ENCODE assay signal across 35 cellular contexts in genomic region chrX:130810561-130810960, GRCh38.
"Had no signal": no experiment of that assay in that cellular context is flagged by ENCODE, and none has a peak within 500 bp of the region (broad histone marks: within the 10 kb centered on the region; RNA-seq: fewer than 3 reads in every experiment).

No MANE protein-coding gene starts in this region.

- H3K27me3 Mint-ChIP-seq: activated B cell treated with CpG ODN at 0.5 μM for 24 hours; activated CD4-positive, alpha-beta memory T cell treated with anti-CD3 and anti-CD28 coated beads, Interleukin-2, amount 10 ng/mL, durations not matched to agents 7 days and 5 days; activated CD4-positive, alpha-beta T cell treated with anti-CD3 and anti-CD28 coated beads, Interleukin-2, amount 10 ng/mL, durations not matched to agents 7 days and 5 days; activated CD8-positive, alpha-beta memory T cell treated with anti-CD3 and anti-CD28 coated beads, Interleukin-2, amount 10 ng/mL, durations not matched to agents 7 days and 5 days; activated naive CD4-positive, alpha-beta T cell treated with anti-CD3 and anti-CD28 coated beads, Interleukin-2, amount 10 ng/mL, durations not matched to agents 7 days and 5 days; activated naive CD4-positive, alpha-beta T cell treated with anti-CD3 and anti-CD28 coated beads, Interleukin-2, amount 50 U/mL, for 24 hours; activated naive CD8-positive, alpha-beta T cell; activated naive CD8-positive, alpha-beta T cell treated with anti-CD3 and anti-CD28 coated beads, Interleukin-2, amount 10 ng/mL, durations not matched to agents 7 days and 5 days; activated naive CD8-positive, alpha-beta T cell treated with anti-CD3 and anti-CD28 coated beads, Interleukin-2, amount 50 U/mL, for 24 hours had no signal

- H3K4me3 Mint-ChIP-seq: activated B cell treated with CpG ODN at 0.5 μM for 24 hours; activated CD4-positive, alpha-beta memory T cell treated with anti-CD3 and anti-CD28 coated beads, Interleukin-2, amount 10 ng/mL, durations not matched to agents 7 days and 5 days; activated CD4-positive, alpha-beta T cell treated with anti-CD3 and anti-CD28 coated beads, Interleukin-2, amount 10 ng/mL, durations not matched to agents 7 days and 5 days; activated CD8-positive, alpha-beta memory T cell treated with anti-CD3 and anti-CD28 coated beads, Interleukin-2, amount 10 ng/mL, durations not matched to agents 7 days and 5 days; activated CD8-positive, alpha-beta T cell treated with anti-CD3 and anti-CD28 coated beads, Interleukin-2, amount 10 ng/mL, durations not matched to agents 7 days and 5 days; activated naive CD4-positive, alpha-beta T cell treated with anti-CD3 and anti-CD28 coated beads, Interleukin-2, amount 10 ng/mL, durations not matched to agents 7 days and 5 days; activated naive CD4-positive, alpha-beta T cell treated with anti-CD3 and anti-CD28 coated beads, Interleukin-2, amount 50 U/mL, for 24 hours; activated naive CD8-positive, alpha-beta T cell; activated naive CD8-positive, alpha-beta T cell treated with anti-CD3 and anti-CD28 coated beads, Interleukin-2, amount 10 ng/mL, durations not matched to agents 7 days and 5 days; activated naive CD8-positive, alpha-beta T cell treated with anti-CD3 and anti-CD28 coated beads, Interleukin-2, amount 50 U/mL, for 24 hours; activated T-cell treated with anti-CD3 and anti-CD28 coated beads, Interleukin-2, amount 50 U/mL, for 24 hours; T-helper 1 cell treated with Interleukin-12 subunit alpha and Interleukin-12 subunit beta and Interleukin-4 antibody, amounts not matched to agents 30 μg/mL and 1 μg/mL, for 36 hours; T-helper 2 cell treated with Interferon-gamma antibody and Interleukin-4, amounts not matched to agents 5 μg/mL and 100 μg/mL, for 36 hours had no signal

- H3K27ac ChIP-seq: body of pancreas, brain microvascular endothelial cell, breast epithelium, VCaP had no signal

- H3K27me3 ChIP-seq: body of pancreas, brain microvascular endothelial cell had no signal

- H3K9me3 Mint-ChIP-seq: activated naive CD4-positive, alpha-beta T cell treated with anti-CD3 and anti-CD28 coated beads, Interleukin-2, amount 50 U/mL, for 24 hours; activated naive CD8-positive, alpha-beta T cell treated with anti-CD3 and anti-CD28 coated beads, Interleukin-2, amount 50 U/mL, for 24 hours; activated T-cell treated with anti-CD3 and anti-CD28 coated beads, Interleukin-2, amount 50 U/mL, for 24 hours had no signal

- H3K4me1 Mint-ChIP-seq: activated B cell treated with CpG ODN at 0.5 μM for 24 hours; activated CD4-positive, alpha-beta memory T cell treated with anti-CD3 and anti-CD28 coated beads, Interleukin-2, amount 10 ng/mL, durations not matched to agents 7 days and 5 days; activated CD4-positive, alpha-beta T cell treated with anti-CD3 and anti-CD28 coated beads, Interleukin-2, amount 10 ng/mL, durations not matched to agents 7 days and 5 days; activated naive CD8-positive, alpha-beta T cell treated with anti-CD3 and anti-CD28 coated beads, Interleukin-2, amount 50 U/mL, for 24 hours had no signal

- DNase-seq: activated B cell treated with CpG ODN at 0.5 μM for 24 hours; activated CD4-positive, alpha-beta memory T cell treated with anti-CD3 and anti-CD28 coated beads, Interleukin-2, amount 10 ng/mL, durations not matched to agents 7 days and 5 days; activated CD4-positive, alpha-beta T cell treated with anti-CD3 and anti-CD28 coated beads for 4 hours; activated CD4-positive, alpha-beta T cell treated with anti-CD3 and anti-CD28 coated beads, Interleukin-2, amount 10 ng/mL, durations not matched to agents 7 days and 5 days; activated CD4-positive, alpha-beta T cell treated with anti-CD3 and anti-CD28 coated beads, Interleukin-2, amount 50 U/mL, for 48 hours; activated CD4-positive, CD25-positive, alpha-beta regulatory T cell treated with anti-CD3 and anti-CD28 coated beads, Interleukin-2, amount 50 U/mL, for 72 hours; activated CD8-positive, alpha-beta memory T cell treated with anti-CD3 and anti-CD28 coated beads for 24 hours; activated CD8-positive, alpha-beta memory T cell treated with anti-CD3 and anti-CD28 coated beads, Interleukin-2, amount 10 ng/mL, durations not matched to agents 7 days and 5 days; activated CD8-positive, alpha-beta memory T cell treated with anti-CD3 and anti-CD28 coated beads, Interleukin-2, amount 50 U/mL, for 48 hours; activated CD8-positive, alpha-beta T cell treated with anti-CD3 and anti-CD28 coated beads, Interleukin-2, amount 10 ng/mL, durations not matched to agents 7 days and 5 days; activated effector memory CD4-positive, alpha-beta T cell treated with Interleukin-2 at 50 U/mL for 16 hours; activated gamma-delta T cell; activated naive CD4-positive, alpha-beta T cell treated with anti-CD3 and anti-CD28 coated beads, Interleukin-2, amount 10 ng/mL, durations not matched to agents 7 days and 5 days; activated naive CD4-positive, alpha-beta T cell treated with Interleukin-2 at 50 U/mL for 16 hours; activated naive CD8-positive, alpha-beta T cell treated with anti-CD3 and anti-CD28 coated beads, Interleukin-2, amount 10 ng/mL, durations not matched to agents 7 days and 5 days; activated naive CD8-positive, alpha-beta T cell treated with anti-CD3 and anti-CD28 coated beads, Interleukin-2, amount 50 U/mL, for 24 hours; activated T-cell treated with anti-CD3 and anti-CD28 coated beads, Interleukin-2, amount 50 U/mL, for 24 hours; activated T-cell treated with anti-CD3 and anti-CD28 coated beads, Interleukin-2, amount 50 U/mL, for 48 hours; amygdala; anterior cingulate cortex; body of pancreas; brain microvascular endothelial cell; central memory CD4-positive, alpha-beta T cell; T-helper 1 cell; T-helper 2 cell; T-helper 9 cell had no signal

- H3K36me3 Mint-ChIP-seq: activated CD8-positive, alpha-beta memory T cell treated with anti-CD3 and anti-CD28 coated beads, Interleukin-2, amount 10 ng/mL, durations not matched to agents 7 days and 5 days; activated naive CD8-positive, alpha-beta T cell treated with anti-CD3 and anti-CD28 coated beads, Interleukin-2, amount 10 ng/mL, durations not matched to agents 7 days and 5 days had no signal

- H3K9me3 ChIP-seq: body of pancreas had no signal

- FAIRE-seq: astrocyte, TTC549 had no signal

- H3K27ac Mint-ChIP-seq: activated B cell treated with CpG ODN at 0.5 μM for 24 hours; activated CD4-positive, alpha-beta memory T cell treated with anti-CD3 and anti-CD28 coated beads, Interleukin-2, amount 10 ng/mL, durations not matched to agents 7 days and 5 days; activated CD4-positive, alpha-beta T cell treated with anti-CD3 and anti-CD28 coated beads, Interleukin-2, amount 10 ng/mL, durations not matched to agents 7 days and 5 days; activated CD8-positive, alpha-beta memory T cell treated with anti-CD3 and anti-CD28 coated beads, Interleukin-2, amount 10 ng/mL, durations not matched to agents 7 days and 5 days; activated CD8-positive, alpha-beta T cell treated with anti-CD3 and anti-CD28 coated beads, Interleukin-2, amount 10 ng/mL, durations not matched to agents 7 days and 5 days; activated naive CD4-positive, alpha-beta T cell treated with anti-CD3 and anti-CD28 coated beads, Interleukin-2, amount 10 ng/mL, durations not matched to agents 7 days and 5 days; activated naive CD4-positive, alpha-beta T cell treated with anti-CD3 and anti-CD28 coated beads, Interleukin-2, amount 50 U/mL, for 24 hours; activated naive CD8-positive, alpha-beta T cell; activated naive CD8-positive, alpha-beta T cell treated with anti-CD3 and anti-CD28 coated beads, Interleukin-2, amount 10 ng/mL, durations not matched to agents 7 days and 5 days; activated naive CD8-positive, alpha-beta T cell treated with anti-CD3 and anti-CD28 coated beads, Interleukin-2, amount 50 U/mL, for 24 hours; activated T-cell treated with anti-CD3 and anti-CD28 coated beads, Interleukin-2, amount 50 U/mL, for 24 hours; activated T-helper 2 cell treated with anti-CD3 and anti-CD28 coated beads, Interferon-gamma antibody, Interleukin-2, Interleukin-4, amounts not matched to agents 10 μg/mL and 5 μg/mL and 100 μg/mL, durations not matched to agents 14 hours and 24 hours and 36 hours; T-helper 1 cell treated with Interleukin-12 subunit alpha and Interleukin-12 subunit beta and Interleukin-4 antibody, amounts not matched to agents 30 μg/mL and 1 μg/mL, for 36 hours; T-helper 2 cell treated with Interferon-gamma antibody and Interleukin-4, amounts not matched to agents 5 μg/mL and 100 μg/mL, for 36 hours had no signal

- H3K4me1 ChIP-seq: body of pancreas, breast epithelium had no signal

- H3K4me3 ChIP-seq: body of pancreas, breast epithelium had no signal

- H3K36me3 ChIP-seq: brain microvascular endothelial cell, breast epithelium had no signal
